Comparison of ENCODE assay signal across 8 cellular contexts in the genomic region with DNA sequence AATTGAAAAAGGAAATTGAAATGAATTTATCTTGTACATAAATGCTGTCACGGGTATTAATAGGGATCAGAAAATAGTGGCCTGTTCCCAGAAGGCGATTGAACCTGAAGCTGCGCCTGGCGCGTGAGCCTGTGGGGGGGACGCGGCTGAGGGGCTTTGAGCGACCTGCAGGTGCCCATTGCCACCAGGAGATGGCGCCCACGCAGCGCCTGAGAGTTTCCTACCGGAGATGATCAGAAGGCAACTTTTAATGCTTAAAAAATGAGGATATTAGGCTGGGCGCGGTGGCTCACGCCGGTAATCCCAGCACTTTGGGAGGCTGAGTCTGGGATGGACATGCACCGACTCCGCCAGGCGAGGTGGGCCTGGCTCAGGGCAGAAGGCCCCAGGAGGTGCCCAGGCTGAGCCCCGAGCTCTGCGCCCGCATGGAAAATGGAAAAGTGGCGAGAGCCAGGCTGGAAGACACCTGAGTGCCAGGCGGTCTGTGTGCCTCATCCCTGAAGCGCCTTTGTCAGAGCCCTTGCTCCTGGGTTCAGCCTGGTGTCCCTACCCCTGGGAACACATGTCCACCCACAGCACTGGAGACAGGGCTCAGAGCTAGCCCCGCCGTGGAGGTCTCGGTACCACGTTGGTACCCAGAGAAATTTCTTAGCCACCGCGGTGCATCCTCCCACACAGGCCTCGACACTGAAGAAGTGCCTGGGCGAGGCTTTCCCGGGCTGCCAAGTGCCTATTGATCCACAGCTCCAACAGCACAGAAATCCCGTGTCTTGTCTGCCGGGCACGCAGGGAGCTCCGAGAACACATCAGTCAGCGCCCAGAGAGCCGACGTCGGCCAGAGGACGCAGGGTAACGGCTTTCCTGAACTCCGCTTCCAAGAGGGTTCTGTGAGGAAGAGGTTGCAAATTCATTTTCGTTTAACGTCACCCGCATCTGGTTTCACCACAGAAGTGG.
A peak's percentile ranks its signal among the peaks of the same experiment; 100 is the strongest.
DNase-seq lines count a peak whose midpoint lies in the region; ATAC-seq, FAIRE-seq and TF ChIP-seq lines count a peak whose summit lies in the region.

No MANE protein-coding gene starts in this region.

- H3K4me3 ChIP-seq in IMR-90 (ENCODE audit: insufficient read depth, low read depth, low read length) (no peak overlapping the region), astrocyte (ENCODE audit: insufficient read depth, low read depth, low read length) (no peak overlapping the region), hepatocyte (no peak overlapping the region)

- no peaks in the 10 kb centered on the region; the same call in 1 of the 2 replicates for H3K9me1 ChIP-seq in IMR-90 (ENCODE audit: insufficient read depth, low read length)

- no peak overlapping the region for H3K27ac Mint-ChIP-seq in astrocyte (ENCODE audit: unreplicated experiment)

- H3K36me3 Mint-ChIP-seq in astrocyte (ENCODE audit: low read depth, unreplicated experiment): peaks cover 4% of the 10 kb centered on the region

- dilution Hi-C loops in IMR-90 (cut with HindIII; ENCODE audit: low sequenced_read_pairs, unreplicated experiment): no loop called here

- 78% methylated on average over 26 of the region's 48 CpGs; no CpG with 5 or more reads in 1 of the 2 experiments for WGBS in IMR-90 (ENCODE audit: extremely low coverage in 2 of 2, insufficient read length in 1 of 2), 2 experiments
- WGBS in hepatocyte (ENCODE audit: low lambda C conversion rate, missing lambda C conversion rate): 66% methylated on average over 48 of the region's 48 CpGs

- H3K4ac ChIP-seq in IMR-90 (ENCODE audit: low read depth, low read length): no peak overlapping the region

- H3K27ac ChIP-seq in IMR-90 (ENCODE audit: insufficient read depth, low read length) (no peak overlapping the region), astrocyte (ENCODE audit: low read depth, low read length) (no peak overlapping the region), hepatocyte (no peak overlapping the region)

- H3K9me2 ChIP-seq in hepatocyte (replicated peaks; ENCODE audit: insufficient read depth): no peaks in the 10 kb centered on the region

- CTCF ChIA-PET in IMR-90 (lab: Yijun Ruan, JAX): interaction anchor here (0.6 to 1.6 kb wide), 3 partner anchors 9 to 135 kb away, joined by 3 to 4 read pairs (median 3); no protein-coding TSS in a partner anchor

- H3K27me3 ChIP-seq in IMR-90 (ENCODE audit: control insufficient read depth, insufficient read depth, low read length) (no peaks in the 10 kb centered on the region), astrocyte (ENCODE audit: insufficient read depth, low read length) (no peaks in the 10 kb centered on the region), hepatocyte (no peaks in the 10 kb centered on the region)

- no peaks in the 10 kb centered on the region for H3K4me1 Mint-ChIP-seq in astrocyte (ENCODE audit: low read depth, unreplicated experiment)

- no peak overlapping the region for H2AK5ac ChIP-seq in IMR-90 (ENCODE audit: low read depth, low read length)

- ATAC-seq in IMR-90 (ENCODE audit: low read depth) (peak; percentile 97), GM18861 (IDR thresholded peaks at IDR 0.05; ENCODE audit: unreplicated experiment) (no peak), HG02885 (IDR thresholded peaks at IDR 0.05; ENCODE audit: poor library complexity, unreplicated experiment) (no peak)

- 0 out of 2 replicates have a peak, but pooled peaks cover 3% of the 10 kb centered on the region for H4K20me1 ChIP-seq in IMR-90 (ENCODE audit: insufficient read depth, low read length)
- H4K20me1 ChIP-seq in astrocyte (ENCODE audit: insufficient read depth, low read length): peaks cover 34% of the 10 kb centered on the region
- no peaks in the 10 kb centered on the region for H4K20me1 ChIP-seq in hepatocyte (ENCODE audit: insufficient read depth, poor library complexity, severe bottlenecking)

- no peaks in the 10 kb centered on the region for H3K9me3 Mint-ChIP-seq in astrocyte (ENCODE audit: unreplicated experiment)

- H3K4me3 Mint-ChIP-seq in astrocyte (ENCODE audit: unreplicated experiment): no peak overlapping the region

- H4K8ac ChIP-seq in IMR-90 (ENCODE audit: low read depth in 2 of 2, low read length in 2 of 2): no peak overlapping the region

- H3K9me3 ChIP-seq in IMR-90 (ENCODE audit: control insufficient read depth, insufficient read depth, low read length) (no peaks in the 10 kb centered on the region), astrocyte (ENCODE audit: insufficient read depth, low read depth, low read length) (no peaks in the 10 kb centered on the region), hepatocyte (ENCODE audit: low read depth) (no peaks in the 10 kb centered on the region)

- H3K79me2 ChIP-seq in astrocyte (ENCODE audit: insufficient read depth, low read length) (peaks cover 6% of the 10 kb centered on the region), hepatocyte (no peaks in the 10 kb centered on the region)

- H3K79me1 ChIP-seq in IMR-90 (ENCODE audit: low read depth in 1 of 2, low read length in 2 of 2): no peaks in the 10 kb centered on the region

- no TSS peak for BruUV-seq in IMR-90 (replicated peaks; lab: Mats Ljungman, UMichigan)

- H2BK20ac ChIP-seq in IMR-90 (ENCODE audit: low read depth, low read length): no peak overlapping the region

- TF ChIP-seq RAD21 in IMR-90 (IDR thresholded peaks at IDR 0.05; ENCODE audit: low read length): peak; percentile 99

- in situ Hi-C loops in IMR-90 (cut with MboI; ENCODE audit: low sequenced_read_pairs): loop anchor here (10.0 to 25.0 kb wide), 3 partner anchors 120 to 607 kb away; no protein-coding TSS in a partner anchor

- H2BK15ac ChIP-seq in IMR-90 (ENCODE audit: low read depth, low read length): no peak overlapping the region

- H3K18ac ChIP-seq in IMR-90 (ENCODE audit: low read depth, low read length): no peak overlapping the region

- TF ChIP-seq CTCF in IMR-90 (conservative IDR thresholded peaks at IDR 0.05; ENCODE audit: low read depth, low read length) (peak; percentile 95), astrocyte (IDR thresholded peaks at IDR 0.05; ENCODE audit: insufficient read depth, low read depth, low read length) (peak; percentile 89), hepatocyte (IDR thresholded peaks at IDR 0.05; ENCODE audit: poor library complexity) (peak; percentile 95)

- H2BK5ac ChIP-seq in IMR-90 (ENCODE audit: low read depth, low read length, poor library complexity, severe bottlenecking): no peak overlapping the region

- no peak overlapping the region for H2BK120ac ChIP-seq in IMR-90 (ENCODE audit: low read depth, low read length)

- H3K36me3 ChIP-seq in IMR-90 (ENCODE audit: control insufficient read depth, insufficient read depth, low read length): peaks cover 10% of the 10 kb centered on the region
- peaks cover 3% of the 10 kb centered on the region for H3K36me3 ChIP-seq in astrocyte (ENCODE audit: insufficient read depth, low read length)
- H3K36me3 ChIP-seq in hepatocyte (replicated peaks; ENCODE audit: insufficient read depth, low read depth): no peaks in the 10 kb centered on the region

- H3K27me3 Mint-ChIP-seq in astrocyte (ENCODE audit: low read depth, unreplicated experiment): peaks cover 1% of the 10 kb centered on the region

- H3K23ac ChIP-seq in IMR-90 (ENCODE audit: low read depth, low read length): no peak overlapping the region

- H2AK9ac ChIP-seq in IMR-90 (replicated peaks; ENCODE audit: low read depth, low read length, poor library complexity): peak overlapping the region; percentile 84

- intact Hi-C loops in IMR-90 (cut with micrococcal nuclease): loop anchor here (1.0 to 5.0 kb wide), 4 partner anchors 133 to 287 kb away; a partner anchor contains a TSS

- POLR2A ChIA-PET in IMR-90 (lab: Charles Lee; ENCODE audit: unreplicated experiment): interaction anchor here (0.5 kb wide), 1 partner anchor 208 kb away, joined by 7 read pairs; no protein-coding TSS in a partner anchor

- DNase-seq in DMS153 treated with DMSO at 0.1 percent for 48 hours (lab: John Stamatoyannopoulos, UW; ENCODE audit: unreplicated experiment): peak; percentile 39
- peak; percentile 55 for DNase-seq in IMR-90
- peak in 3 of 5 donors; percentile 16 to 38 (median 28) for DNase-seq in T-helper 1 cell
- no peak for DNase-seq in astrocyte (ENCODE audit: low read depth)
- peak; percentile 78 for DNase-seq in hepatocyte (ENCODE audit: low spot score)
- DNase-seq in stimulated activated CD4-positive, alpha-beta T cell treated with anti-CD3 and anti-CD28 coated beads, Interleukin-12 subunit alpha, Interleukin-12 subunit beta, amount 100 ng/mL, for 24 hours (ENCODE audit: low read depth in 2 of 2): peak; percentile 11 to 43

- H3K14ac ChIP-seq in IMR-90 (replicated peaks; ENCODE audit: low read depth, low read length): no peak overlapping the region

- H3K9ac ChIP-seq in IMR-90 (ENCODE audit: low read depth, low read length) (no peak overlapping the region), astrocyte (ENCODE audit: low read length) (no peak overlapping the region)

- H2AFZ ChIP-seq in IMR-90 (replicated peaks; ENCODE audit: low read length, poor library complexity): peak overlapping the region; percentile 17
- H2AFZ ChIP-seq in astrocyte (ENCODE audit: low read depth, low read length): no peak overlapping the region
- no peak overlapping the region for H2AFZ ChIP-seq in hepatocyte

- peak; percentile 50 for FAIRE-seq in astrocyte (lab: Jason Lieb, UNC)

- H3K4me2 ChIP-seq in IMR-90 (ENCODE audit: low read depth, low read length): no peak overlapping the region
- H3K4me2 ChIP-seq in astrocyte (ENCODE audit: low read length): no peak overlapping the region
- H3K4me2 ChIP-seq in hepatocyte: no peak overlapping the region

- no peak for TF ChIP-seq POLR2A in IMR-90 (IDR thresholded peaks at IDR 0.05; ENCODE audit: low read depth, low read length)

- H4K91ac ChIP-seq in IMR-90 (ENCODE audit: insufficient read depth, low read depth, low read length): no peak overlapping the region

- no peak overlapping the region for H3K56ac ChIP-seq in IMR-90 (ENCODE audit: extremely low read depth, insufficient read depth, low read length)

- no peaks in the 10 kb centered on the region for H3K4me1 ChIP-seq in IMR-90 (ENCODE audit: control insufficient read depth, insufficient read depth, low read length)
- H3K4me1 ChIP-seq in astrocyte (ENCODE audit: insufficient read depth, low read length): no peaks in the 10 kb centered on the region
- H3K4me1 ChIP-seq in hepatocyte (ENCODE audit: insufficient read depth): no peaks in the 10 kb centered on the region

- no peak overlapping the region for H4K5ac ChIP-seq in IMR-90 (ENCODE audit: low read depth, low read length)

TF ChIP-seq in IMR-90, 13 proteins besides CTCF, POLR2A, EP300 and RAD21 (continues in another document):
- peak; percentile 95 for TF ChIP-seq SMC3 (IDR thresholded peaks at IDR 0.05; ENCODE audit: low read depth, low read length)
- TF ChIP-seq, protein P1, sequence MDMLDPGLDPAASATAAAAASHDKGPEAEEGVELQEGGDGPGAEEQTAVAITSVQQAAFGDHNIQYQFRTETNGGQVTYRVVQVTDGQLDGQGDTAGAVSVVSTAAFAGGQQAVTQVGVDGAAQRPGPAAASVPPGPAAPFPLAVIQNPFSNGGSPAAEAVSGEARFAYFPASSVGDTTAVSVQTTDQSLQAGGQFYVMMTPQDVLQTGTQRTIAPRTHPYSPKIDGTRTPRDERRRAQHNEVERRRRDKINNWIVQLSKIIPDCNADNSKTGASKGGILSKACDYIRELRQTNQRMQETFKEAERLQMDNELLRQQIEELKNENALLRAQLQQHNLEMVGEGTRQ (IDR thresholded peaks at IDR 0.05; ENCODE audit: low read depth, low read length): no peak
- TF ChIP-seq FOS (IDR thresholded peaks at IDR 0.05; ENCODE audit: low read depth, low read length): no peak
